In the genomic region with DNA sequence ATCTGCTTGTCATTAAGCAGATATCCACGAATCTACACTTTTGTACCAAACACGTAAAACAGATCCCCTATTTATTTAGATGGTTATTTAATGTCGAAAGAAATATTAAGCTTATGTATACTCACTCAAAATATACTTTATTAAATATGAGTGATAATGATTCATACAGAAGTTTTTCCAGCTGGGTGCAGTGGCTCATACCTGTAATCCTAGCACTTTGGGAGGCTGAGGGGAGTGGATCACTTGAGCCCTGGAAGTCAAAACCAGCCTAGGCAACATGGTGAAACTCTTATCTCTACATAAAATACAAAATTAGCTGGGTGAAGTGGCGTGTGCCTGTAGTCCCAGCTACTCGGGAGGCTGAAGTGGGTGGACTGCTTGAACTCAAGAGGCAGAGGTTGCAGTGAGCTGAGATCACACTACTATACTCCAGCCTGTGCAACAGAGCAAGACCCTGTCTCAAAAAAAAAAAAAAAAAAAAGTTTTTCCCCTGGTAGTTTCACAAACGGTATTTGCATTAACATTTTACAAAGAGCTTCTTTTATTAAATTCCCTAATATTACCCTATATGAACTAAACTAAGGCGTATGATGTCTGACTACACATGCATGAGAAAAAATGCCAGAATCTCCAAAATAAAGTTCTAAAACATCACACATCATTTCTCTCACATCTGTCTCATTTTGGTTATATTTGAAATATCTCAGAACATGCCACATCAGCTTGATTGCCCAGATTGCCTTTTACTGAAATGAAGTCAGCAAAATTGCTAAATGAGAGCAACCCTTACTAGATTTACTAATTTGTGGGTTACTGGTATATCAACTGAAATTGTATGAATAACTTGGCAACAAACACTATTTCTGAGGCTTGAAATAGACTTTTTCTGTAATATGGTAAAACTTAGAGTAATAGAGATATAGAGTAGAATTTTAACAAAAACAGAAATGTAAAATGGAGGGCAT, we compare ENCODE assay signal across 12 cellular contexts.
DNase-seq lines count a peak whose midpoint lies in the region; ATAC-seq and TF ChIP-seq lines count a peak whose summit lies in the region.
"Had no signal": no experiment of that assay in that cellular context is flagged by ENCODE, and none has a peak within 500 bp of the region (broad histone marks: within the 10 kb centered on the region; RNA-seq: fewer than 3 reads in every experiment).

No MANE protein-coding gene starts in this region.

- H3K9me3 ChIP-seq in thyroid gland (no peaks in the 10 kb centered on the region), gastroesophageal sphincter (no peaks in the 10 kb centered on the region)
- H3K9me3 ChIP-seq: ascending aorta, ovary had no signal

- H3K27ac ChIP-seq in thyroid gland (no peak overlapping the region), gastroesophageal sphincter (no peak overlapping the region)
- H3K27ac ChIP-seq: 22Rv1, ascending aorta, ovary had no signal

- H3K27me3 ChIP-seq in thyroid gland (no peaks in the 10 kb centered on the region), gastroesophageal sphincter (no peaks in the 10 kb centered on the region)
- H3K27me3 ChIP-seq: ascending aorta, ovary had no signal

- intact Hi-C loops in thyroid gland (cut with DNase I): no loop called here
- intact Hi-C loops in left cardiac atrium (cut with DNase I): no loop called here

- TF ChIP-seq POLR2A in thyroid gland (IDR thresholded peaks at IDR 0.05): no peak
- TF ChIP-seq POLR2A in gastroesophageal sphincter (IDR thresholded peaks at IDR 0.05): no peak

- ATAC-seq in HG02798 (IDR thresholded peaks at IDR 0.05; ENCODE audit: poor library complexity, unreplicated experiment) (peak; percentile 56), HG03565 (IDR thresholded peaks at IDR 0.05; ENCODE audit: unreplicated experiment) (peak; percentile 51), left cardiac atrium (no peak), gastroesophageal sphincter (no peak)
- ATAC-seq: left colon had no signal

- TF ChIP-seq CTCF in thyroid gland (IDR thresholded peaks at IDR 0.05) (no peak), gastroesophageal sphincter (IDR thresholded peaks at IDR 0.05) (no peak)

- peak; percentile 21 for DNase-seq in DMS79 treated with DMSO at 0.1 percent for 48 hours (lab: John Stamatoyannopoulos, UW)
- DNase-seq in DMS79 (lab: John Stamatoyannopoulos, UW): no peak
- DNase-seq in thyroid gland: peak; percentile 51 to 67
- DNase-seq in glomerular visceral epithelial cell (ENCODE audit: extremely low spot score): no peak
- no peak for DNase-seq in left cardiac atrium
- DNase-seq: left colon, ovary had no signal

- H3K36me3 ChIP-seq in thyroid gland: peaks cover 0 to 5% of the 10 kb centered on the region in 2 donors
- H3K36me3 ChIP-seq in gastroesophageal sphincter: peaks cover 0 to 11% of the 10 kb centered on the region in 2 donors
- H3K36me3 ChIP-seq: ovary had no signal

- H3K4me3 ChIP-seq in thyroid gland (replicated peaks in 1 of 3): no peak overlapping the region
- no peak overlapping the region for H3K4me3 ChIP-seq in gastroesophageal sphincter
- H3K4me3 ChIP-seq: ascending aorta, ovary had no signal

- no peak for TF ChIP-seq EP300 in gastroesophageal sphincter (IDR thresholded peaks at IDR 0.05)

- WGBS in thyroid gland, 2 donors: 71 to 76% methylated on average over 7 of the region's 7 CpGs
- 71 to 80% methylated on average over 6 to 7 of the region's 7 CpGs for WGBS in gastroesophageal sphincter (ENCODE audit: low coverage in 1 of 2), 2 donors

- no peaks in the 10 kb centered on the region for H3K4me1 ChIP-seq in thyroid gland
- no peaks in the 10 kb centered on the region for H3K4me1 ChIP-seq in gastroesophageal sphincter

Comparison
In these comparisons a context has a peak if more than half of its experiments do, and no peak if none do; other contexts are left out.
1. DNase-seq: peak in DMS79 treated with DMSO at 0.1 percent for 48 hours (single experiment) and thyroid gland (2 of 2); none in DMS79 (single experiment), glomerular visceral epithelial cell (single experiment) and left cardiac atrium (single experiment).
2. ATAC-seq: peak in HG02798 (single experiment) and HG03565 (single experiment); none in left cardiac atrium (0 of 2) and gastroesophageal sphincter (single experiment).